Comparison of ENCODE assay signal across 30 cellular contexts in genomic region chr2:233000886-233001750, GRCh38. TPM values are rescaled to one million over a fixed set of nuclear protein-coding genes. Genes with fewer than 3 reads are reported as not detected.
"Had no signal": no experiment of that assay in that cellular context is flagged by ENCODE, and none has a peak within 500 bp of the region (broad histone marks: within the 10 kb centered on the region; RNA-seq: fewer than 3 reads in every experiment).

No MANE protein-coding gene starts in this region.

- H2AFZ ChIP-seq: hepatocyte had no signal

- FAIRE-seq: endometrium, pancreas, urothelium cell line had no signal

- H3K36me3 ChIP-seq: breast epithelium, pancreas, thyroid gland had no signal

- H3K4me2 ChIP-seq: hepatocyte had no signal

- ATAC-seq: activated CD4-positive, alpha-beta T cell treated with anti-CD3 and anti-CD28 coated beads for 36 hours; foreskin keratinocyte; left ventricle myocardium superior; natural killer cell; pancreas; right cardiac atrium; WTC11 had no signal

- H3K4me3 Mint-ChIP-seq: activated CD4-positive, alpha-beta T cell treated with anti-CD3 and anti-CD28 coated beads for 36 hours; activated naive CD8-positive, alpha-beta T cell treated with anti-CD3 and anti-CD28 coated beads, Interleukin-2, amount 10 ng/mL, durations not matched to agents 7 days and 5 days; immature natural killer cell; natural killer cell; T-helper 1 cell treated with Interleukin-12 subunit alpha and Interleukin-12 subunit beta and Interleukin-4 antibody, amounts not matched to agents 30 μg/mL and 1 μg/mL, for 36 hours; WTC11 had no signal

- H3K79me2 ChIP-seq: hepatocyte had no signal

- H3K4me1 ChIP-seq: breast epithelium, foreskin keratinocyte, pancreas, thyroid gland had no signal

- H3K27me3 ChIP-seq: breast epithelium, hepatocyte, pancreas, thyroid gland had no signal

- H3K9me3 Mint-ChIP-seq: activated naive CD8-positive, alpha-beta T cell treated with anti-CD3 and anti-CD28 coated beads, Interleukin-2, amount 10 ng/mL, durations not matched to agents 7 days and 5 days; immature natural killer cell; natural killer cell; T-helper 1 cell treated with Interleukin-12 subunit alpha and Interleukin-12 subunit beta and Interleukin-4 antibody, amounts not matched to agents 30 μg/mL and 1 μg/mL, for 36 hours; WTC11 had no signal

- H3K4me3 ChIP-seq: breast epithelium, hepatocyte, pancreas, skin epidermis, thyroid gland had no signal

- H3K27me3 Mint-ChIP-seq: activated CD4-positive, alpha-beta T cell treated with anti-CD3 and anti-CD28 coated beads for 36 hours had no signal

- DNase-seq: activated CD4-positive, alpha-beta T cell treated with anti-CD3 and anti-CD28 coated beads for 36 hours; activated CD4-positive, alpha-beta T cell treated with anti-CD3 and anti-CD28 coated beads, Interleukin-2, amount 50 U/mL, for 4 hours; activated naive CD4-positive, alpha-beta T cell treated with Interleukin-2 at 50 U/mL for 16 hours; activated naive CD8-positive, alpha-beta T cell treated with anti-CD3 and anti-CD28 coated beads, Interleukin-2, amount 10 ng/mL, durations not matched to agents 7 days and 5 days; activated T-cell treated with anti-CD3 and anti-CD28 coated beads, Interleukin-2, amount 50 U/mL, for 48 hours; amniotic stem cell; cerebellar nuclear complex; foreskin keratinocyte; immature natural killer cell; left ventricle myocardium superior; mammary epithelial cell; midbrain; natural killer cell; right cardiac atrium; stimulated activated CD4-positive, alpha-beta T cell treated with anti-CD3 and anti-CD28 coated beads, Interleukin-2, amount 100 ng/mL, for 24 hours; stimulated activated naive CD4-positive, alpha-beta T cell; T1000; thyroid gland had no signal

- H3K4me1 Mint-ChIP-seq: activated CD4-positive, alpha-beta T cell treated with anti-CD3 and anti-CD28 coated beads for 36 hours; activated naive CD8-positive, alpha-beta T cell treated with anti-CD3 and anti-CD28 coated beads, Interleukin-2, amount 10 ng/mL, durations not matched to agents 7 days and 5 days; immature natural killer cell; natural killer cell; WTC11 had no signal

- H3K36me3 Mint-ChIP-seq: activated naive CD8-positive, alpha-beta T cell treated with anti-CD3 and anti-CD28 coated beads, Interleukin-2, amount 10 ng/mL, durations not matched to agents 7 days and 5 days; immature natural killer cell; natural killer cell; WTC11 had no signal

- H3K9me3 ChIP-seq: breast epithelium, pancreas, thyroid gland had no signal

- H3K27ac Mint-ChIP-seq: activated CD4-positive, alpha-beta T cell treated with anti-CD3 and anti-CD28 coated beads for 36 hours; activated naive CD8-positive, alpha-beta T cell treated with anti-CD3 and anti-CD28 coated beads, Interleukin-2, amount 10 ng/mL, durations not matched to agents 7 days and 5 days; immature natural killer cell; natural killer cell; T-helper 1 cell treated with Interleukin-12 subunit alpha and Interleukin-12 subunit beta and Interleukin-4 antibody, amounts not matched to agents 30 μg/mL and 1 μg/mL, for 36 hours; WTC11 had no signal

- H3K27ac ChIP-seq: breast epithelium, foreskin keratinocyte, hepatocyte, pancreas, skin epidermis, thyroid gland had no signal

RNA-seq across cellular contexts. Expression of gene NGEF, which starts 11.9 kb away (rescaled TPM):
- total RNA-seq: activated naive CD8-positive, alpha-beta T cell treated with anti-CD3 and anti-CD28 coated beads, Interleukin-2, amount 10 ng/mL, durations not matched to agents 7 days and 5 days; left ventricle myocardium superior; natural killer cell had no signal
- polyA plus RNA-seq: immature natural killer cell had no signal

RNA-seq across cellular contexts. Expression of gene NEU2, which starts 31.4 kb away (rescaled TPM):
- total RNA-seq: activated CD4-positive, alpha-beta T cell treated with anti-CD3 and anti-CD28 coated beads for 36 hours; activated CD8-positive, alpha-beta memory T cell treated with anti-CD3 and anti-CD28 coated beads for 36 hours; activated naive CD8-positive, alpha-beta T cell treated with anti-CD3 and anti-CD28 coated beads, Interleukin-2, amount 10 ng/mL, durations not matched to agents 7 days and 5 days; breast epithelium; foreskin keratinocyte; hepatocyte; left ventricle myocardium superior; mammary epithelial cell; natural killer cell; pancreas; pulmonary artery endothelial cell; right cardiac atrium; subcutaneous adipose tissue; thyroid gland; WTC11 had no signal
- polyA plus RNA-seq: esophagus, foreskin keratinocyte, hepatocyte, immature natural killer cell, mammary epithelial cell, pancreas, right cardiac atrium had no signal
